ENCODE assay signal across 2 cellular contexts in the genomic region with DNA sequence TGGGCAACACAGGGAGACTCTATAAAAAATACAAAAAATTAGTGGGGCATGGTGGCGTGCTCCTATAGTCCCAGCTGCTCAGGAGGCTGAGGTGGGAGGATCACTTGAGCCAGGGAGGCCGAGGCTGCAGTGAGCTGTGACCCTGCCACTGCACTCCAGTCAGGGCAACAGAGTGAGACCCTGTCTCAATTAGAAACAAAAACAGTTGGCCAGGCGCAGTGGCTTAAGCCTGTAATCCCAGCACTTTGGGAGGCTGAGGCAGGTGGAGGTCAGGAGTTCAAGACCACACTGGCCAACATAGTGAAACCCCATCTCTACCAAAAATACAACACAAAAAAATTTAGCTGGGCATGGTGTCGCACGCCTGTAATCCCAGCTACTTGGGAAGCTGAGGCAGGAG. TPM values are rescaled to one million over a fixed set of nuclear protein-coding genes. Genes with fewer than 3 reads are reported as not detected.
"Had no signal": no experiment of that assay in that cellular context is flagged by ENCODE, and none has a peak within 500 bp of the region (broad histone marks: within the 10 kb centered on the region; RNA-seq: fewer than 3 reads in every experiment).

No MANE protein-coding gene starts in this region.

RNA-seq across cellular contexts. Expression of a gene that starts 1.8 kb away (rescaled TPM):
- total RNA-seq: omental fat pad, thoracic aorta had no signal
